Comparison of ENCODE assay signal across 9 cellular contexts in the genomic region with DNA sequence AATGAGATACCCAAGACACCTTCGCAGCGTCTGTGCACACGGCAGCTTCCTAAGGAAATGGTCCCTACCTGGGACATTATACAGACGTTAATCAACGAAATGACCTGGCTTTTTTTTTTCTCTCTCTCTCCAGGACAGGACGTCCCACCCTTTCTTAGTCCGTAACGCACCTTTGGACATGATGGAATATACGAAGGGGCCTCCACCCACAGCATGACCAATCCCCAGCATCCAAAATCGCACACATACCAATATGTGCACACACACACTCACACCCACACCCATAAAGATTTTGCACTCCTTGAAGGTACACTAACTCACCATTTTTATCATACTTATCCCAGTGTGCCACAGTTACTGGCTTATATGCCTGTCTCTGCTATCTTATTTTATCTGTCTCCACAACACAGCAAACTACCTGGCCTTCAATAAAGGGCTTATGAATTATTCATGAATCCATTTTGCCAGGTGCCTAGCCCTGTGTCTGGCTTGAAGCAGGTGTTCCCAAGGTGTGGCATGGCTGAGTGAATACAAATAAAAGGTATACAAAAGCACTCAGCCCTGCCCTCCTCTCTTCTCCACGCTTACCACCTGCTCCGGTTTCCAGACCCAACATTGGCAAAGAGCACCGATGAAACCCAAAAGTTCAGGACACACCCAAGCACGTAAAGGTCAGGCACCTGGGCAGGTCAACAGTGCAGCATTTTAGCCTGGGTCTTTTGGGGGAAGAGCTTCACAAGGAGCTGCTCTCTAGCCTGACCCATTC. TPM values are rescaled to one million over a fixed set of nuclear protein-coding genes. Genes with fewer than 3 reads are reported as not detected.
A peak's percentile ranks its signal among the peaks of the same experiment; 100 is the strongest.
DNase-seq lines count a peak whose midpoint lies in the region; ATAC-seq and TF ChIP-seq lines count a peak whose summit lies in the region.
"Had no signal": no experiment of that assay in that cellular context is flagged by ENCODE, and none has a peak within 500 bp of the region (broad histone marks: within the 10 kb centered on the region; RNA-seq: fewer than 3 reads in every experiment).

No MANE protein-coding gene starts in this region.

- TF ChIP-seq CTCF in HEK293 (tag by site-specific recombination; IDR thresholded peaks at IDR 0.05) = no peak
- no peak for TF ChIP-seq CTCF in epithelial cell of proximal tubule (conservative IDR thresholded peaks at IDR 0.05; ENCODE audit: low read depth, low read length)

- H3K36me3 ChIP-seq in HEK293 (ENCODE audit: control insufficient read depth in 2 of 2, insufficient read depth in 1 of 2, low read length in 2 of 2) = no peaks in the 10 kb centered on the region
- H3K36me3 ChIP-seq in skeletal muscle satellite cell (ENCODE audit: insufficient read depth, low read length) = no peaks in the 10 kb centered on the region
- H3K36me3 ChIP-seq in CD4-positive, alpha-beta memory T cell (ENCODE audit: insufficient read depth, low read length) = no peaks in the 10 kb centered on the region

- no peaks in the 10 kb centered on the region for H3K9me3 Mint-ChIP-seq in CD4-positive, alpha-beta memory T cell

- no peaks in the 10 kb centered on the region for H3K27me3 Mint-ChIP-seq in CD4-positive, alpha-beta memory T cell

- peak overlapping the region in 3 of 7 donors; percentile 77 to 86 (median 85) for H3K27ac Mint-ChIP-seq in CD4-positive, alpha-beta memory T cell

- H3K36me3 Mint-ChIP-seq in CD4-positive, alpha-beta memory T cell = no peaks in the 10 kb centered on the region

- intact Hi-C loops in CD4-positive, alpha-beta memory T cell (cut with micrococcal nuclease) = no loop called here

- no peak overlapping the region for H3K4me3 ChIP-seq in HEK293 (ENCODE audit: low read depth, low read length)
- H3K4me3 ChIP-seq in epithelial cell of proximal tubule (ENCODE audit: low read depth, low read length) = peak overlapping the region; percentile 87
- H3K4me3 ChIP-seq in skeletal muscle satellite cell (ENCODE audit: low read length) = no peak overlapping the region
- no peak overlapping the region for H3K4me3 ChIP-seq in CD4-positive, alpha-beta memory T cell (ENCODE audit: low read length in 2 of 2)

- H3K9ac ChIP-seq in skeletal muscle satellite cell (ENCODE audit: low read depth, low read length) = no peak overlapping the region

- H3K27ac ChIP-seq in HEK293 (ENCODE audit: extremely low read depth, low read depth, low read length) = peak overlapping the region; percentile 86
- H3K27ac ChIP-seq in CD4-positive, alpha-beta memory T cell (ENCODE audit: low read depth, low read length) = no peak overlapping the region

- POLR2A ChIA-PET in HEK293 (lab: Yijun Ruan, JAX) = interaction anchor here (0.6 to 3.4 kb wide), 4 partner anchors 10 to 134 kb away, joined by 3 to 37 read pairs (median 11); partner anchors contain the start of genes LTBR and VAMP1
- POLR2A ChIA-PET in CD4-positive, alpha-beta memory T cell (lab: Charles Lee; ENCODE audit: partially characterized antibody) = interaction anchor here (0.6 to 2.2 kb wide), 4 partner anchors 10 to 97 kb away, joined by 3 to 8 read pairs (median 4); partner anchors contain the start of gene VAMP1

- CTCF ChIA-PET in HEK293 (lab: Yijun Ruan, JAX) = interaction anchor here (0.7 to 3.0 kb wide), 3 partner anchors 38 to 47 kb away, joined by 3 to 23 read pairs (median 4); no protein-coding TSS in a partner anchor
- CTCF ChIA-PET in CD4-positive, alpha-beta memory T cell (lab: Charles Lee; ENCODE audit: partially characterized antibody) = interaction anchor here (3.0 to 11.1 kb wide), 3 partner anchors 38 to 46 kb away, joined by 10 to 268 read pairs (median 10); no protein-coding TSS in a partner anchor

- H3K4me2 ChIP-seq in skeletal muscle satellite cell (ENCODE audit: low read length) = peak overlapping the region; percentile 74

- H3K4me3 Mint-ChIP-seq in CD4-positive, alpha-beta memory T cell = peak overlapping the region in 1 of 8 donors; percentile 45

- H3K9me3 ChIP-seq in HEK293 (ENCODE audit: control insufficient read depth, insufficient read depth, low read depth, low read length) (no peaks in the 10 kb centered on the region), skeletal muscle satellite cell (replicated peaks; ENCODE audit: low read length) (no peaks in the 10 kb centered on the region)
- H3K9me3 ChIP-seq in CD4-positive, alpha-beta memory T cell (ENCODE audit: control insufficient read depth in 1 of 2, low read length in 2 of 2) = no peaks in the 10 kb centered on the region

- H3K4me1 Mint-ChIP-seq in CD4-positive, alpha-beta memory T cell = peaks cover 8 to 47% (median 28%) of the 10 kb centered on the region in 4 donors

- DNase-seq in NCI-H510A (lab: John Stamatoyannopoulos, UW) = peak; percentile 69
- DNase-seq in epithelial cell of proximal tubule (ENCODE audit: low read depth) = no peak
- DNase-seq in CD4-positive, alpha-beta memory T cell = no peak

- H3K4me1 ChIP-seq in HEK293 (ENCODE audit: control insufficient read depth, insufficient read depth, low read length) (peaks cover 24% of the 10 kb centered on the region), skeletal muscle satellite cell (ENCODE audit: control insufficient read depth, insufficient read depth, low read length) (peaks cover 73% of the 10 kb centered on the region)
- H3K4me1 ChIP-seq in CD4-positive, alpha-beta memory T cell (ENCODE audit: insufficient read depth, low read length) = peaks cover 30% of the 10 kb centered on the region

- no peak for ATAC-seq in HG03432 (IDR thresholded peaks at IDR 0.05; ENCODE audit: unreplicated experiment)
- ATAC-seq in GM21360 (IDR thresholded peaks at IDR 0.05; ENCODE audit: unreplicated experiment) = no peak
- no peak for ATAC-seq in HG02840 (IDR thresholded peaks at IDR 0.05; ENCODE audit: low FRiP score, unreplicated experiment)

- H3K27me3 ChIP-seq in skeletal muscle satellite cell (ENCODE audit: control insufficient read depth, insufficient read depth, low read length) = no peaks in the 10 kb centered on the region
- no peaks in the 10 kb centered on the region for H3K27me3 ChIP-seq in CD4-positive, alpha-beta memory T cell (ENCODE audit: insufficient read depth, low read length)

TF ChIP-seq in HEK293, 187 proteins besides CTCF, POLR2A, EP300 and RAD21:
- TF ChIP-seq ZNF600 (tag by site-specific recombination; IDR thresholded peaks at IDR 0.05) (peak; percentile 96), MZF1 (tag by site-specific recombination; IDR thresholded peaks at IDR 0.05; ENCODE audit: borderline replicate concordance) (no peak)

RNA-seq across cellular contexts. Expression of gene SCNN1A, which starts 2.2 kb away (rescaled TPM):
- 15.6 and 52.2 TPM in 2 replicates for total RNA-seq in epithelial cell of proximal tubule
- 0.87 and 1.3 TPM in 2 replicates for total RNA-seq in skeletal muscle satellite cell (2012; rRNA removed)
- 1 to 10 TPM in 1 of 2 experiments, under 1 TPM in 1; 0.67 to 1.3 TPM for total RNA-seq in CD4-positive, alpha-beta memory T cell
- polyA plus RNA-seq in CD4-positive, alpha-beta memory T cell = under 1 TPM; 0.24 to 0.53 TPM
- total RNA-seq: frontal cortex had no signal

RNA-seq across cellular contexts. Expression of gene LTBR, which starts 10.8 kb away (rescaled TPM):
- 108 and 152 TPM in 2 replicates for total RNA-seq in epithelial cell of proximal tubule
- 75.8 and 97.8 TPM in 2 replicates for total RNA-seq in skeletal muscle satellite cell (2012; rRNA removed)
- total RNA-seq in CD4-positive, alpha-beta memory T cell = 1 to 10 TPM; 1.1 to 1.3 TPM
- polyA plus RNA-seq in CD4-positive, alpha-beta memory T cell = not detected

RNA-seq across cellular contexts. Expression of gene TNFRSF1A, which starts 31.3 kb away (rescaled TPM):
- 163 and 186 TPM in 2 replicates for total RNA-seq in epithelial cell of proximal tubule
- 173 and 205 TPM in 2 replicates for total RNA-seq in skeletal muscle satellite cell (2012; rRNA removed)
- total RNA-seq in CD4-positive, alpha-beta memory T cell = 10 to 100 TPM; 80.7 to 86.7 TPM
- 10 to 100 TPM; 14.5 to 36.4 TPM for polyA plus RNA-seq in CD4-positive, alpha-beta memory T cell

Comparison
In these comparisons a context has a peak if more than half of its experiments do, and no peak if none do; other contexts are left out.
1. RNA of gene LTBR, which starts 10.8 kb away (total RNA-seq): 108 to 152 TPM in epithelial cell of proximal tubule; 1.1 to 1.3 TPM in CD4-positive, alpha-beta memory T cell; every median in the first group is over 10 times any median in the second.